Comparison of ENCODE assay signal across 1 cellular context in the genomic region with DNA sequence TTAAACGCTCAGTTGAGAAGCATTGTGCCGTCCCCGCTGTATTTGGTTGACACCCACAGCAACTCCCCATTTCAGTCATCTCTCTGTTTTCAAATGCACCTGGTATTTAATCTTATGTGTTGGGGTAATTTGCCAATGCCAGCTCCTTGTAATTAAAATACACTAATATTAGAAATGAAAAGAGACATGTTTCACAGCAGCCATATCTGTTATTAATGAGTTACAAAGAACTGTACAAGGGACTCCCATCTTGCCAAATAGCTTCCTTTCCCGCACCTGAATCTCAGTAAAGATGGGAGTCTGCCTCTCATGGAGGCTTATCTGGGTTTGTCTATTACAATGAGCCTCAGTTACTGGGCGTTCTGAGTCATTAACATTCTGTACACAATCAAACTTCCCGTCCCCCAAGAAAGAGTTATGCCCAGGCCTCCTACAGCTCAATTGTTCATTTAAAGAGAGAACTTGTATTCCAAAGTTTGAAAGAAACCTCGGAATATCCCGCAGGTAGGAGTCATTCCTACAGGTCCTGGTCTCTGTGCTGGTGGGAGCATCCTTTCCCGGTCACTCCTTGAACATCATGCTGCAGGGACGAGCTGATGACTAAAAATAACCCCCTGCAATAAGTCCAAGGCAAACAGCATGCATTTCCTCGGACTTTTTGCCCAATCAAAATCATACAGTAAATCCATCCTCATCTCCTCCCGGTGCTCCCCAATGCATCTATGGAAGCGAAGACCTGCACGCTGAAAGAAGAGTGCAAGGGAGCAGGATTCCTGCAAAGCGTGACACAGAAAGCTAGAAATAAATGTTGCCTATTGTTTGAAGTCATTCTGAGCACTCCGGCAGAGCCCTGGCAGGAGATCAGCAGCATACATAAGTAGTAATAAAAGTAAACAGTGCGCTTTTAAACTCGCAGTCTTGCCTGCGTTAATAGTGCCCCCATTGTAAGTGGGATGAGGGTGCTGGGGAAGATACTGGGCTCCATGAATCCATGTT.
TF ChIP-seq lines count a peak whose summit lies in the region.

No MANE protein-coding gene starts in this region.

TF ChIP-seq in IMR-90, 13 proteins besides CTCF, POLR2A, EP300 and RAD21:
- TF ChIP-seq, protein P1, sequence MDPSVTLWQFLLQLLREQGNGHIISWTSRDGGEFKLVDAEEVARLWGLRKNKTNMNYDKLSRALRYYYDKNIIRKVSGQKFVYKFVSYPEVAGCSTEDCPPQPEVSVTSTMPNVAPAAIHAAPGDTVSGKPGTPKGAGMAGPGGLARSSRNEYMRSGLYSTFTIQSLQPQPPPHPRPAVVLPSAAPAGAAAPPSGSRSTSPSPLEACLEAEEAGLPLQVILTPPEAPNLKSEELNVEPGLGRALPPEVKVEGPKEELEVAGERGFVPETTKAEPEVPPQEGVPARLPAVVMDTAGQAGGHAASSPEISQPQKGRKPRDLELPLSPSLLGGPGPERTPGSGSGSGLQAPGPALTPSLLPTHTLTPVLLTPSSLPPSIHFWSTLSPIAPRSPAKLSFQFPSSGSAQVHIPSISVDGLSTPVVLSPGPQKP (IDR thresholded peaks at IDR 0.05; ENCODE audit: borderline replicate concordance, low read depth, low read length), result no peak
- TF ChIP-seq CHD1 (IDR thresholded peaks at IDR 0.05; ENCODE audit: low read depth, low read length) (no peak), CEBPB (IDR thresholded peaks at IDR 0.05; ENCODE audit: low read depth, low read length) (no peak), RFX5 (IDR thresholded peaks at IDR 0.05; ENCODE audit: low read depth, low read length) (no peak), FOS (IDR thresholded peaks at IDR 0.05; ENCODE audit: low read depth, low read length) (no peak), MXI1 (IDR thresholded peaks at IDR 0.05; ENCODE audit: borderline replicate concordance, low read depth, low read length) (no peak), RCOR1 (IDR thresholded peaks at IDR 0.05; ENCODE audit: insufficient replicate concordance, low read length) (no peak), NFE2L2 (IDR thresholded peaks at IDR 0.05; ENCODE audit: low read depth, low read length) (no peak), MAZ (IDR thresholded peaks at IDR 0.05; ENCODE audit: borderline replicate concordance, low read depth, low read length) (no peak), SMC3 (IDR thresholded peaks at IDR 0.05; ENCODE audit: low read depth, low read length) (no peak), MAFK (IDR thresholded peaks at IDR 0.05; ENCODE audit: low read depth, low read length) (no peak), BHLHE40 (IDR thresholded peaks at IDR 0.05; ENCODE audit: low read depth, low read length) (no peak)
- TF ChIP-seq, protein P2, sequence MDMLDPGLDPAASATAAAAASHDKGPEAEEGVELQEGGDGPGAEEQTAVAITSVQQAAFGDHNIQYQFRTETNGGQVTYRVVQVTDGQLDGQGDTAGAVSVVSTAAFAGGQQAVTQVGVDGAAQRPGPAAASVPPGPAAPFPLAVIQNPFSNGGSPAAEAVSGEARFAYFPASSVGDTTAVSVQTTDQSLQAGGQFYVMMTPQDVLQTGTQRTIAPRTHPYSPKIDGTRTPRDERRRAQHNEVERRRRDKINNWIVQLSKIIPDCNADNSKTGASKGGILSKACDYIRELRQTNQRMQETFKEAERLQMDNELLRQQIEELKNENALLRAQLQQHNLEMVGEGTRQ (IDR thresholded peaks at IDR 0.05; ENCODE audit: low read depth, low read length), result no peak
